ENCODE assay signal across 8 cellular contexts in the genomic region with DNA sequence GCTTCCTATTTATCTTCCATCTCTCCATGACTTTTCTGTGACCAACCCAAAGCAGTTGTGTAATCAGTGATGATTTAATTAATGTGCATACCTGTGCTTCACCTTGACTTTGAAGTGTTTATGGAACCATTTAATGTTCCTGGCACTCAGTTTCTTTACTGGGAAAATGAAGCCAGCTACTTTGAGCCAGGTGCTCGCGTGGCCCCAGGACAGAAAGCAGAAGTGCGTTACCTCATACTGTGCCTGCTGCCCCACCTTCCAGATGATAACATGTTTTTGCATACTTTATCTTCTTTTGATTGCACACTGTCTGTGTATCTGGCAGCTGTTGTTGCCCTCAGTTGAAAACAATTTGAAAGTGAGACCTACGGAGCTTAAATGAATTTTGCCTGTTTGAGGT.
DNase-seq lines count a peak whose midpoint lies in the region; ATAC-seq and TF ChIP-seq lines count a peak whose summit lies in the region.

No MANE protein-coding gene starts in this region.

- peak; percentile 85 for ATAC-seq in GM18498 (IDR thresholded peaks at IDR 0.05; ENCODE audit: unreplicated experiment)
- ATAC-seq in GM21526 (IDR thresholded peaks at IDR 0.05; ENCODE audit: low FRiP score, unreplicated experiment), result peak; percentile 94
- peak; percentile 79 for ATAC-seq in HG03432 (IDR thresholded peaks at IDR 0.05; ENCODE audit: unreplicated experiment)
- peak; percentile 88 for ATAC-seq in activated B cell treated with CpG ODN at 0.5 μM for 24 hours (ENCODE audit: low read depth)

- DNase-seq in activated B cell treated with CpG ODN at 0.5 μM for 24 hours, result no peak
- no peak for DNase-seq in activated T-helper 1 cell treated with anti-CD3 and anti-CD28 coated beads, Interleukin-12 subunit alpha, Interleukin-12 subunit beta, Interleukin-2, Interleukin-4 antibody, amounts not matched to agents 30 ng/mL and 10 ng/mL and 1 ng/mL, durations not matched to agents 14 hours and 24 hours and 36 hours (ENCODE audit: low spot score)
- DNase-seq in cerebellar cortex (ENCODE audit: low spot score), result no peak
- DNase-seq in stimulated activated naive CD4-positive, alpha-beta T cell treated with Interleukin-2 at 50 U/mL for 16 hours (lab: John Stamatoyannopoulos, UW), result no peak
- no peak for DNase-seq in AML-193 (lab: John Stamatoyannopoulos, UW)

- no peaks in the 10 kb centered on the region for H3K27me3 Mint-ChIP-seq in activated B cell treated with CpG ODN at 0.5 μM for 24 hours
- peaks cover 14% of the 10 kb centered on the region for H3K27me3 Mint-ChIP-seq in activated T-helper 1 cell treated with anti-CD3 and anti-CD28 coated beads, Interleukin-12 subunit alpha, Interleukin-12 subunit beta, Interleukin-2, Interleukin-4 antibody, amounts not matched to agents 30 ng/mL and 10 ng/mL and 1 ng/mL, durations not matched to agents 14 hours and 24 hours and 36 hours (ENCODE audit: insufficient read depth)

- intact Hi-C loops in activated B cell treated with CpG ODN at 0.5 μM for 24 hours (cut with micrococcal nuclease), result loop anchor here (1.0 kb wide), 2 partner anchors 61 to 114 kb away; no protein-coding TSS in a partner anchor
- intact Hi-C loops in activated T-helper 1 cell treated with anti-CD3 and anti-CD28 coated beads, Interleukin-12 subunit alpha, Interleukin-12 subunit beta, Interleukin-2, Interleukin-4 antibody, amounts not matched to agents 30 ng/mL and 10 ng/mL and 1 ng/mL, durations not matched to agents 14 hours and 24 hours and 36 hours (cut with micrococcal nuclease), result no loop called here

- POLR2A ChIA-PET in activated B cell treated with CpG ODN at 0.5 μM for 24 hours (lab: Charles Lee), result interaction anchor here (1.1 to 1.5 kb wide), 8 partner anchors 8 to 112 kb away, joined by 3 to 23 read pairs (median 4); a partner anchor contains a TSS

- CTCF ChIA-PET in activated B cell treated with CpG ODN at 0.5 μM for 24 hours (lab: Charles Lee), result interaction anchor here (1.0 kb wide), 1 partner anchor 123 kb away, joined by 3 read pairs; no protein-coding TSS in a partner anchor

- peak overlapping the region; percentile 82 for H3K27ac Mint-ChIP-seq in activated B cell treated with CpG ODN at 0.5 μM for 24 hours
- no peak overlapping the region for H3K27ac Mint-ChIP-seq in activated T-helper 1 cell treated with anti-CD3 and anti-CD28 coated beads, Interleukin-12 subunit alpha, Interleukin-12 subunit beta, Interleukin-2, Interleukin-4 antibody, amounts not matched to agents 30 ng/mL and 10 ng/mL and 1 ng/mL, durations not matched to agents 14 hours and 24 hours and 36 hours

- H3K9me3 Mint-ChIP-seq in activated B cell treated with CpG ODN at 0.5 μM for 24 hours, result peaks cover 2% of the 10 kb centered on the region
- H3K9me3 Mint-ChIP-seq in activated T-helper 1 cell treated with anti-CD3 and anti-CD28 coated beads, Interleukin-12 subunit alpha, Interleukin-12 subunit beta, Interleukin-2, Interleukin-4 antibody, amounts not matched to agents 30 ng/mL and 10 ng/mL and 1 ng/mL, durations not matched to agents 14 hours and 24 hours and 36 hours, result no peaks in the 10 kb centered on the region

- no peak for TF ChIP-seq CTCF in activated B cell treated with CpG ODN at 0.5 μM for 24 hours (IDR thresholded peaks at IDR 0.05)

- no peaks in the 10 kb centered on the region for H3K36me3 Mint-ChIP-seq in activated B cell treated with CpG ODN at 0.5 μM for 24 hours (ENCODE audit: low read depth)
- no peaks in the 10 kb centered on the region for H3K36me3 Mint-ChIP-seq in activated T-helper 1 cell treated with anti-CD3 and anti-CD28 coated beads, Interleukin-12 subunit alpha, Interleukin-12 subunit beta, Interleukin-2, Interleukin-4 antibody, amounts not matched to agents 30 ng/mL and 10 ng/mL and 1 ng/mL, durations not matched to agents 14 hours and 24 hours and 36 hours (ENCODE audit: low read depth)

- H3K4me1 Mint-ChIP-seq in activated B cell treated with CpG ODN at 0.5 μM for 24 hours, result peaks cover 51% of the 10 kb centered on the region
- peaks cover 15% of the 10 kb centered on the region for H3K4me1 Mint-ChIP-seq in activated T-helper 1 cell treated with anti-CD3 and anti-CD28 coated beads, Interleukin-12 subunit alpha, Interleukin-12 subunit beta, Interleukin-2, Interleukin-4 antibody, amounts not matched to agents 30 ng/mL and 10 ng/mL and 1 ng/mL, durations not matched to agents 14 hours and 24 hours and 36 hours (ENCODE audit: low read depth)

- H3K4me3 Mint-ChIP-seq in activated B cell treated with CpG ODN at 0.5 μM for 24 hours, result peak overlapping the region; percentile 50
- no peak overlapping the region for H3K4me3 Mint-ChIP-seq in activated T-helper 1 cell treated with anti-CD3 and anti-CD28 coated beads, Interleukin-12 subunit alpha, Interleukin-12 subunit beta, Interleukin-2, Interleukin-4 antibody, amounts not matched to agents 30 ng/mL and 10 ng/mL and 1 ng/mL, durations not matched to agents 14 hours and 24 hours and 36 hours
